8 cellular contexts compared by ENCODE assay signal in the genomic region with DNA sequence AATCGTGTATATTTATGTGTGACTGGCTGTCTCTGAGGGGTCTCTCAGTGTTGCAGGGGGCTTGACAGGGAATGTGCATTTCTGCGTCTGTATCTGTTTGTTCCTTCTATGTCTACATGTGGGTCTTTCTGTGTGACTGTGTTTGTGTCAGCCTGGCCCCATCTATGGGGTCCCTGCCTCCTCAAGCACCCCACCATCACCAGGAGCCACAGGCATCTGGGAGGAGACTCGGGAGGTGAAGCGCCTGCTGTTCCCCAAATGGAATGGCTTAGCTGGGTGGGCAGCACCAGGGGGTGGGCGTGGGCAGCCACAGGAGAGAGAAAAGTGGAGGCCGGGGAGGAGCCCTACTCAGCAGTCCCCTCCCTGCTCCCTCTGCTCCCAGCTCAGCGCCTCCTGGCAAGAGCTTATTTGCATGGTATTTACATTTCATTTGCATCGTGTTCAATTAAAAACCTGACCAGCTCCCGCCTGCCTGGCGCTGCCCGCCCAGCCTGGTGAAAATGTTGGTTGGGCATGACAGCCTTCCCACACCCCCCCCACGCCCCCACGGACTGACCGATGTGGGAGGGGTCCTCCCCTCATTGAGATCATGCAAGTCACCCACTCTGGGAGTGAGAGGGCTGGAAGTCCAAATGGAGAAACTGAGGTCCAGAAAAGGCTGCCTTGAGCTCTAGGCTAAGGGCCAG. TPM values are rescaled to one million over a fixed set of nuclear protein-coding genes. Genes with fewer than 3 reads are reported as not detected.
DNase-seq lines count a peak whose midpoint lies in the region; ATAC-seq and TF ChIP-seq lines count a peak whose summit lies in the region.

No MANE protein-coding gene starts in this region.

- CTCF ChIA-PET in activated CD4-positive, alpha-beta T cell treated with anti-CD3 and anti-CD28 coated beads, Interleukin-2, amount 10 ng/mL, durations not matched to agents 7 days and 5 days (lab: Charles Lee), result interaction anchor here (0.9 kb wide), 1 partner anchor 12 kb away, joined by 3 read pairs; no protein-coding TSS in a partner anchor

- peak; percentile 17 for DNase-seq in activated CD4-positive, alpha-beta T cell treated with anti-CD3 and anti-CD28 coated beads, Interleukin-2, amount 50 U/mL, for 1 hour
- DNase-seq in activated CD4-positive, alpha-beta T cell treated with anti-CD3 and anti-CD28 coated beads, Interleukin-2, amount 10 ng/mL, durations not matched to agents 7 days and 5 days, result no peak
- DNase-seq in amygdala (lab: John Stamatoyannopoulos, UW), result peak in 47 of 56 donors; percentile 35 to 89 (median 75)
- DNase-seq in left ventricle myocardium inferior, result peak; percentile 86
- peak; percentile 83 to 86 for DNase-seq in psoas muscle
- DNase-seq in COR-L47 (lab: John Stamatoyannopoulos, UW), result no peak
- no peak for DNase-seq in activated naive CD4-positive, alpha-beta T cell treated with anti-CD3 and anti-CD28 coated beads, Interleukin-2, amount 50 U/mL, for 16 hours
- no peak for DNase-seq in MV-4-11 (lab: John Stamatoyannopoulos, UW)

- H3K9me3 ChIP-seq in left ventricle myocardium inferior (replicated peaks) (no peaks in the 10 kb centered on the region), psoas muscle (no peaks in the 10 kb centered on the region)

- intact Hi-C loops in left ventricle myocardium inferior (cut with micrococcal nuclease), result no loop called here
- intact Hi-C loops in psoas muscle (cut with DNase I), result no loop called here

- no peak overlapping the region for H3K4me3 Mint-ChIP-seq in activated CD4-positive, alpha-beta T cell treated with anti-CD3 and anti-CD28 coated beads, Interleukin-2, amount 10 ng/mL, durations not matched to agents 7 days and 5 days

- H3K4me1 ChIP-seq in left ventricle myocardium inferior (peaks cover 49% of the 10 kb centered on the region), psoas muscle (peaks cover 27% of the 10 kb centered on the region)

- no peak overlapping the region for H3K4me3 ChIP-seq in left ventricle myocardium inferior
- H3K4me3 ChIP-seq in psoas muscle, result no peak overlapping the region

- peaks cover 17% of the 10 kb centered on the region for H3K4me1 Mint-ChIP-seq in activated CD4-positive, alpha-beta T cell treated with anti-CD3 and anti-CD28 coated beads, Interleukin-2, amount 10 ng/mL, durations not matched to agents 7 days and 5 days

- no peaks in the 10 kb centered on the region for H3K9me3 Mint-ChIP-seq in activated CD4-positive, alpha-beta T cell treated with anti-CD3 and anti-CD28 coated beads, Interleukin-2, amount 10 ng/mL, durations not matched to agents 7 days and 5 days

- H3K27me3 ChIP-seq in left ventricle myocardium inferior (ENCODE audit: low read depth) (no peaks in the 10 kb centered on the region), psoas muscle (ENCODE audit: insufficient read depth in 3 of 3, low read length in 2 of 3) (no peaks in the 10 kb centered on the region)

- no peak overlapping the region for H3K27ac Mint-ChIP-seq in activated CD4-positive, alpha-beta T cell treated with anti-CD3 and anti-CD28 coated beads, Interleukin-2, amount 10 ng/mL, durations not matched to agents 7 days and 5 days

- no peaks in the 10 kb centered on the region for H3K36me3 Mint-ChIP-seq in activated CD4-positive, alpha-beta T cell treated with anti-CD3 and anti-CD28 coated beads, Interleukin-2, amount 10 ng/mL, durations not matched to agents 7 days and 5 days (ENCODE audit: low read depth)

- H3K36me3 ChIP-seq in left ventricle myocardium inferior, result no peaks in the 10 kb centered on the region
- H3K36me3 ChIP-seq in psoas muscle (ENCODE audit: insufficient read depth in 1 of 2, low read depth in 1 of 2), result no peaks in the 10 kb centered on the region

- H3K27me3 Mint-ChIP-seq in activated CD4-positive, alpha-beta T cell treated with anti-CD3 and anti-CD28 coated beads, Interleukin-2, amount 10 ng/mL, durations not matched to agents 7 days and 5 days, result peaks cover 40% of the 10 kb centered on the region

- TF ChIP-seq CTCF in left ventricle myocardium inferior (IDR thresholded peaks at IDR 0.05; ENCODE audit: borderline replicate concordance) (no peak), psoas muscle (IDR thresholded peaks at IDR 0.05) (no peak)

- H3K27ac ChIP-seq in left ventricle myocardium inferior (replicated peaks) (peak overlapping the region; percentile 96), psoas muscle (peak overlapping the region; percentile 78)

- POLR2A ChIA-PET in activated CD4-positive, alpha-beta T cell treated with anti-CD3 and anti-CD28 coated beads, Interleukin-2, amount 10 ng/mL, durations not matched to agents 7 days and 5 days (lab: Charles Lee), result no interaction called here

- WGBS in psoas muscle, 3 donors, result 24 to 29% (median 28%) methylated on average over 14 of the region's 14 CpGs

- ATAC-seq in psoas muscle, result peak in 3 of 4 donors; percentile 29 to 47 (median 42)

RNA-seq across cellular contexts. Expression of a gene that starts 50.5 kb away (rescaled TPM):
- total RNA-seq in activated CD4-positive, alpha-beta T cell treated with anti-CD3 and anti-CD28 coated beads, Interleukin-2, amount 10 ng/mL, durations not matched to agents 7 days and 5 days, result 1 to 10 TPM in 1 of 2 experiments, under 1 TPM in 1; 0.99 to 1.9 TPM
- total RNA-seq in left ventricle myocardium inferior (56.9 TPM), psoas muscle (10 to 100 TPM; 31.9 to 88.3 (median 48.5) TPM)
- polyA plus RNA-seq in psoas muscle, result 10 to 100 TPM; 24.5 to 48.5 (median 27.0) TPM

Comparison
In these comparisons a context has a peak if more than half of its experiments do, and no peak if none do; other contexts are left out.
1. DNase-seq: peak in activated CD4-positive, alpha-beta T cell treated with anti-CD3 and anti-CD28 coated beads, Interleukin-2, amount 50 U/mL, for 1 hour (single experiment), amygdala (47 of 56), left ventricle myocardium inferior (single experiment) and psoas muscle (2 of 2); none in activated CD4-positive, alpha-beta T cell treated with anti-CD3 and anti-CD28 coated beads, Interleukin-2, amount 10 ng/mL, durations not matched to agents 7 days and 5 days (single experiment), COR-L47 (single experiment), activated naive CD4-positive, alpha-beta T cell treated with anti-CD3 and anti-CD28 coated beads, Interleukin-2, amount 50 U/mL, for 16 hours (single experiment) and MV-4-11 (single experiment).
2. RNA of a gene that starts 50.5 kb away (total RNA-seq): 56.9 TPM in left ventricle myocardium inferior (single experiment) and 31.9 to 88.3 TPM in psoas muscle; 0.99 to 1.9 TPM in activated CD4-positive, alpha-beta T cell treated with anti-CD3 and anti-CD28 coated beads, Interleukin-2, amount 10 ng/mL, durations not matched to agents 7 days and 5 days; every median in the first group is over 10 times any median in the second.